Comparison of ENCODE assay signal across 26 cellular contexts in genomic region chr17:59028328-59028727, GRCh38.
"Had no signal": no experiment of that assay in that cellular context is flagged by ENCODE, and none has a peak within 500 bp of the region (broad histone marks: within the 10 kb centered on the region; RNA-seq: fewer than 3 reads in every experiment).

No MANE protein-coding gene starts in this region.

- FAIRE-seq: bronchial epithelial cell, urothelium cell line had no signal

- H3K4me1 Mint-ChIP-seq: nephron had no signal

- H3K4me2 ChIP-seq: smooth muscle cell had no signal

- H3K27ac Mint-ChIP-seq: activated CD4-positive, alpha-beta T cell treated with anti-CD3 and anti-CD28 coated beads, Interleukin-2, amount 10 ng/mL, durations not matched to agents 7 days and 5 days had no signal

- ATAC-seq: activated CD4-positive, CD25-positive, alpha-beta regulatory T cell treated with anti-CD3 and anti-CD28 coated beads, Interleukin-2, amount 50 U/mL, for 24 hours; effector memory CD8-positive, alpha-beta T cell; left colon; sciatic nerve had no signal

- H3K27me3 ChIP-seq: esophagus squamous epithelium, tibial artery had no signal

- H3K9ac ChIP-seq: parathyroid adenoma had no signal

- H3K9me3 ChIP-seq: esophagus squamous epithelium, tibial artery had no signal

- H3K4me3 Mint-ChIP-seq: activated CD4-positive, alpha-beta T cell treated with anti-CD3 and anti-CD28 coated beads, Interleukin-2, amount 10 ng/mL, durations not matched to agents 7 days and 5 days; activated naive CD8-positive, alpha-beta T cell; effector memory CD8-positive, alpha-beta T cell; nephron had no signal

- H3K79me2 ChIP-seq: parathyroid adenoma had no signal

- H3K4me1 ChIP-seq: esophagus squamous epithelium, parathyroid adenoma had no signal

- H2AFZ ChIP-seq: parathyroid adenoma had no signal

- H3K4me3 ChIP-seq: esophagus squamous epithelium, lung, smooth muscle cell, tibial artery had no signal

- H3K27ac ChIP-seq: esophagus squamous epithelium, parathyroid adenoma had no signal

- DNase-seq: activated CD4-positive, alpha-beta T cell treated with anti-CD3 and anti-CD28 coated beads, Interleukin-2, amount 10 ng/mL, durations not matched to agents 7 days and 5 days; activated CD8-positive, alpha-beta memory T cell treated with anti-CD3 and anti-CD28 coated beads, Interleukin-2, amount 50 U/mL, for 48 hours; activated gamma-delta T cell; activated T-cell treated with anti-CD3 and anti-CD28 coated beads, Interleukin-2, amount 50 U/mL, for 48 hours; dermis blood vessel endothelial cell; effector memory CD8-positive, alpha-beta T cell; esophagus squamous epithelium; foreskin fibroblast; glutamatergic neuron; hypothalamus; islet precursor cell; left colon; stimulated activated CD4-positive, alpha-beta T cell treated with anti-CD3 and anti-CD28 coated beads, Interleukin-4, amount 100 ng/mL, for 1 hour; stimulated activated naive B cell treated with anti-CD40 and anti-IgM and Interleukin-4, amounts not matched to agents 10 μg/mL and 1 μg/mL and 100 μg/mL, for 72 hours; T-helper 1 cell; T1000; tibial artery had no signal

- H3K27me3 Mint-ChIP-seq: activated CD4-positive, alpha-beta T cell treated with anti-CD3 and anti-CD28 coated beads, Interleukin-2, amount 10 ng/mL, durations not matched to agents 7 days and 5 days; activated naive CD8-positive, alpha-beta T cell; effector memory CD8-positive, alpha-beta T cell; stimulated activated naive B cell treated with anti-CD40 and anti-IgM and Interleukin-4, amounts not matched to agents 10 μg/mL and 1 μg/mL and 100 μg/mL, for 72 hours had no signal
